Comparison of ENCODE assay signal across 8 cellular contexts in the genomic region with DNA sequence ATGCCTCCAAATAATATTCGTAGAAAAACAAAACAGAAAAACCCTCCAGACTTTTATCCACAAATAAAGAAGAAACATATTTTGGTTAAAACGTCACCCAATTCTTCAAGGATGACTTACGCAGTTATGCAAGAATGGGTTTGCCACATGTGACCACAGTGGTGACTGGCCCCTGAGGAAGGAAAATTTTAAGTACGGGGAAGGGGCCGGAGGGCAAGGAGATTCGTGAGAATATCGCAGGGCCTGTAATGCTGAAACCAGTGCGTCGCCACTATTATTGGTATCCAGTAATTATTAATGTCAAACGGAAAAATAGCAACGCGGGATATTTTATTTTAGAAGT. TPM values are rescaled to one million over a fixed set of nuclear protein-coding genes. Genes with fewer than 3 reads are reported as not detected.
DNase-seq lines count a peak whose midpoint lies in the region; ATAC-seq and TF ChIP-seq lines count a peak whose summit lies in the region.

No MANE protein-coding gene starts in this region.

- H3K36me3 ChIP-seq in BE2C: peaks cover 19% of the 10 kb centered on the region
- H3K36me3 ChIP-seq in MG63: peaks cover 38% of the 10 kb centered on the region
- peaks cover 6 to 19% of the 10 kb centered on the region in 2 donors for H3K36me3 ChIP-seq in ascending aorta
- H3K36me3 ChIP-seq in iPS-15b (ENCODE audit: control insufficient read depth, insufficient read depth, low read length): peaks cover 9% of the 10 kb centered on the region
- H3K36me3 ChIP-seq in spleen: peaks cover 0 to 36% (median 20%) of the 10 kb centered on the region in 6 donors

- ATAC-seq in GM21528 (IDR thresholded peaks at IDR 0.05; ENCODE audit: low FRiP score, unreplicated experiment): peak; percentile 16
- ATAC-seq in HG02981 (IDR thresholded peaks at IDR 0.05; ENCODE audit: unreplicated experiment): no peak

- no peaks in the 10 kb centered on the region for H3K27me3 ChIP-seq in BE2C
- H3K27me3 ChIP-seq in MG63: no peaks in the 10 kb centered on the region
- no peaks in the 10 kb centered on the region for H3K27me3 ChIP-seq in ascending aorta
- H3K27me3 ChIP-seq in iPS-15b (ENCODE audit: control insufficient read depth, insufficient read depth, low read length): no peaks in the 10 kb centered on the region
- no peaks in the 10 kb centered on the region for H3K27me3 ChIP-seq in spleen (replicated peaks in 1 of 7)

- H3K9ac ChIP-seq in iPS-15b (ENCODE audit: low read depth, low read length): no peak overlapping the region

- 32 to 41% (median 37%) methylated on average over 12 of the region's 12 CpGs for WGBS in spleen, 5 donors

- H3K4me1 ChIP-seq in BE2C (no peaks in the 10 kb centered on the region), ascending aorta (peaks cover 12 to 17% of the 10 kb centered on the region in 2 donors), iPS-15b (ENCODE audit: control insufficient read depth, insufficient read depth, low read length) (peaks cover 10% of the 10 kb centered on the region), spleen (peaks cover 9 to 33% (median 22%) of the 10 kb centered on the region in 6 donors)

- no peak for DNase-seq in BE2C
- peak; percentile 63 for DNase-seq in MG63
- peak in 1 of 2 donors; percentile 79 for DNase-seq in ascending aorta (ENCODE audit: low spot score in 2 of 2)
- DNase-seq in spleen: peak; percentile 70
- DNase-seq in hippocampal formation (lab: John Stamatoyannopoulos, UW): no peak

- intact Hi-C loops in ascending aorta (cut with DNase I) (loop anchor here (1.0 to 10.0 kb wide), 5 partner anchors 56 to 1635 kb away; a partner anchor contains a TSS), spleen (cut with DNase I; ENCODE audit: low total_unique reads) (no loop called here)

- H3K9me3 ChIP-seq in BE2C (no peaks in the 10 kb centered on the region; the same call in 1 of the 2 replicates), MG63 (no peaks in the 10 kb centered on the region), ascending aorta (no peaks in the 10 kb centered on the region), iPS-15b (ENCODE audit: control insufficient read depth, insufficient read depth, low read length) (no peaks in the 10 kb centered on the region), spleen (no peaks in the 10 kb centered on the region)

- H3K27ac ChIP-seq in ascending aorta (peak overlapping the region; percentile 93 to 95), spleen (peak overlapping the region; percentile 74 to 90 (median 82))

- TF ChIP-seq CTCF in BE2C (IDR thresholded peaks at IDR 0.05; ENCODE audit: low read depth, low read length): no peak
- no peak for TF ChIP-seq CTCF in ascending aorta (IDR thresholded peaks at IDR 0.05)
- TF ChIP-seq CTCF in spleen (IDR thresholded peaks at IDR 0.05 in 8 of 11, conservative IDR thresholded peaks at IDR 0.05 in 3 of 11): no peak

- H3K4me3 ChIP-seq in BE2C (ENCODE audit: low read depth, low read length) (peak overlapping the region; percentile 86), MG63 (peak overlapping the region; percentile 67), ascending aorta (peak overlapping the region; percentile 78 to 99), iPS-15b (ENCODE audit: low read depth, low read length) (peak overlapping the region; percentile 82), spleen (peak overlapping the region; percentile 71 to 94 (median 80))

- TF ChIP-seq POLR2A in spleen (IDR thresholded peaks at IDR 0.05): no peak

RNA-seq across cellular contexts. Expression of a gene that starts 0.6 kb away (rescaled TPM):
- polyA plus RNA-seq in BE2C (2012; ENCODE audit: insufficient read depth, insufficient read length, low read depth): 470 TPM
- total RNA-seq in MG63 (2014; rRNA removed; shearing (Covaris generic); ENCODE audit: low replicate concordance): 107 and 198 TPM in 2 replicates
- total RNA-seq in ascending aorta (145 TPM), spleen (10 to 100 TPM; 40.7 to 99.0 (median 50.3) TPM)
- polyA plus RNA-seq in spleen: 100 to 1,000 TPM in 2 of 3 donors, 10 to 100 TPM in 1; 73.8 to 121 (median 115) TPM

RNA-seq across cellular contexts. Expression of a gene that starts 36.5 kb away (rescaled TPM):
- 34.4 TPM for polyA plus RNA-seq in BE2C (2012; ENCODE audit: insufficient read depth, insufficient read length, low read depth)
- total RNA-seq in MG63 (2014; rRNA removed; shearing (Covaris generic); ENCODE audit: low replicate concordance): 38.3 and 41.8 TPM in 2 replicates
- 29.2 TPM for total RNA-seq in ascending aorta
- 10 to 100 TPM; 19.8 to 32.1 (median 26.5) TPM for total RNA-seq in spleen
- polyA plus RNA-seq in spleen: 10 to 100 TPM in 2 of 3 donors, 1 to 10 TPM in 1; 8.6 to 21.6 (median 15.3) TPM

RNA-seq across cellular contexts. Expression of a gene that starts 56.4 kb away (rescaled TPM):
- 40.5 TPM for polyA plus RNA-seq in BE2C (2012; ENCODE audit: insufficient read depth, insufficient read length, low read depth)
- total RNA-seq in MG63 (2014; rRNA removed; shearing (Covaris generic); ENCODE audit: low replicate concordance): 10.7 and 20.7 TPM in 2 replicates
- total RNA-seq in ascending aorta (13.1 TPM), spleen (10 to 100 TPM; 12.3 to 19.5 (median 15.9) TPM)
- polyA plus RNA-seq in spleen: 10 to 100 TPM in 1 of 3 donors, 1 to 10 TPM in 2; 8.2 to 12.8 (median 9.6) TPM

Comparison
In these comparisons a context has a peak if more than half of its experiments do, and no peak if none do; other contexts are left out.
1. DNase-seq: peak in MG63 (single experiment) and spleen (single experiment); none in BE2C (single experiment) and hippocampal formation (0 of 2).
2. Peak in every context shown above with its lines, with median percentiles within 50 percentile points of each other: H3K4me3 ChIP-seq.